Comparison of ENCODE assay signal across 9 cellular contexts in genomic region chr2:102615620-102616436, GRCh38. TPM values are rescaled to one million over a fixed set of nuclear protein-coding genes. Genes with fewer than 3 reads are reported as not detected.
DNase-seq lines count a peak whose midpoint lies in the region; ATAC-seq and TF ChIP-seq lines count a peak whose summit lies in the region.
"Had no signal": no experiment of that assay in that cellular context is flagged by ENCODE, and none has a peak within 500 bp of the region (broad histone marks: within the 10 kb centered on the region; RNA-seq: fewer than 3 reads in every experiment).

No MANE protein-coding gene starts in this region.

- TF ChIP-seq CTCF in A673 (conservative IDR thresholded peaks at IDR 0.05; ENCODE audit: low read depth, low read length) (peak; percentile 83), GM12874 (IDR thresholded peaks at IDR 0.05; ENCODE audit: insufficient read depth, low read depth, low read length) (peak; percentile 89)

- ATAC-seq in HG02610 (IDR thresholded peaks at IDR 0.05; ENCODE audit: unreplicated experiment) (peak; percentile 93), T-helper 17 cell (peak; percentile 78)

- BruUV-seq in A673 (replicated peaks; lab: Mats Ljungman, UMichigan): no TSS peak

- H3K36me3 ChIP-seq in A673 (ENCODE audit: insufficient read depth, low read length, poor library complexity, severe bottlenecking): no peaks in the 10 kb centered on the region

- H3K4me3 Mint-ChIP-seq in T-helper 17 cell: no peak overlapping the region
- H3K4me3 Mint-ChIP-seq: naive B cell had no signal

- DNase-seq in A673 (ENCODE audit: low spot score) (peak; percentile 68), NCI-H1105 (lab: John Stamatoyannopoulos, UW) (peak; percentile 37), T-helper 17 cell (no peak), dermis blood vessel endothelial cell (peak; percentile 78), lung microvascular endothelial cell (ENCODE audit: low read depth in 2 of 2) (peak; percentile 73 to 77)
- peak; percentile 7 for DNase-seq in stimulated activated naive CD4-positive, alpha-beta T cell treated with Interleukin-2 at 50 U/mL for 16 hours (lab: John Stamatoyannopoulos, UW)
- DNase-seq: naive B cell had no signal

- H3K27me3 ChIP-seq in A673 (replicated peaks; ENCODE audit: insufficient read depth, low read depth, low read length, poor library complexity): peaks cover 62% of the 10 kb centered on the region

- no peak overlapping the region for H3K27ac ChIP-seq in A673 (ENCODE audit: low read depth, low read length, poor library complexity, severe bottlenecking)

- intact Hi-C loops in A673 (cut with micrococcal nuclease; ENCODE audit: unreplicated experiment): loop anchor here (2.0 to 5.0 kb wide), 2 partner anchors 94 to 143 kb away; partner anchors contain the start of gene SLC9A4

- H3K4me1 Mint-ChIP-seq in T-helper 17 cell: peaks cover 8% of the 10 kb centered on the region

- peaks cover 61% of the 10 kb centered on the region for H3K27me3 Mint-ChIP-seq in T-helper 17 cell

- CTCF ChIA-PET in A673 (lab: Charles Lee): interaction anchor here (0.7 to 1.1 kb wide), 7 partner anchors 88 to 173 kb away, joined by 3 to 9 read pairs (median 3); partner anchors contain the start of gene SLC9A4

- H3K27ac Mint-ChIP-seq in T-helper 17 cell: no peak overlapping the region
- H3K27ac Mint-ChIP-seq: naive B cell had no signal

- H3K4me3 ChIP-seq in A673 (ENCODE audit: low read depth, low read length, poor library complexity, severe bottlenecking): no peak overlapping the region

- H3K9me3 ChIP-seq in A673 (ENCODE audit: low read depth, low read length, poor library complexity, severe bottlenecking) (no peaks in the 10 kb centered on the region), T-helper 17 cell (ENCODE audit: control insufficient read depth, low read length, poor library complexity, severe bottlenecking) (no peaks in the 10 kb centered on the region)

- no peaks in the 10 kb centered on the region for H3K36me3 Mint-ChIP-seq in T-helper 17 cell (ENCODE audit: low read depth)
- H3K36me3 Mint-ChIP-seq: naive B cell had no signal

- no peaks in the 10 kb centered on the region for H3K4me1 ChIP-seq in A673 (ENCODE audit: insufficient read depth, low read length, poor library complexity, severe bottlenecking)

- POLR2A ChIA-PET in A673 (lab: Charles Lee; ENCODE audit: low non-redundant PET): no interaction called here

RNA-seq across cellular contexts. Expression of gene SLC9A2, which starts 3.5 kb away (rescaled TPM):
- total RNA-seq in A673 (2021) (not detected in 2 replicates), T-helper 17 cell (not detected), dermis blood vessel endothelial cell (not detected in 2 replicates), lung microvascular endothelial cell (under 0.01 TPM in 1 of 2 replicates, not detected in the other)

Comparison
In these comparisons a context has a peak if more than half of its experiments do, and no peak if none do; other contexts are left out.
1. DNase-seq: peak in A673 (single experiment), NCI-H1105 (single experiment), dermis blood vessel endothelial cell (single experiment), lung microvascular endothelial cell (2 of 2) and stimulated activated naive CD4-positive, alpha-beta T cell treated with Interleukin-2 at 50 U/mL for 16 hours (single experiment); none in T-helper 17 cell (0 of 3).